In genomic region chr17:79592198-79592597, GRCh38 we compare ENCODE assay signal across 1 cellular context.
TF ChIP-seq lines count a peak whose summit lies in the region.

No MANE protein-coding gene starts in this region.

TF ChIP-seq in HepG2, 621 proteins besides CTCF, POLR2A, EP300 and RAD21:
- TF ChIP-seq MNT (IDR thresholded peaks at IDR 0.05), result peak; percentile 92
- TF ChIP-seq NFATC3 (CRISPR knock-in tag; IDR thresholded peaks at IDR 0.05), result no peak
- 0 out of 2 replicates have a peak, but pooled peaks have one; percentile 33 for TF ChIP-seq ZNF646 (CRISPR knock-in tag; IDR thresholded peaks at IDR 0.05)
